ENCODE assay signal across 15 cellular contexts in genomic region chr7:127885222-127885772, GRCh38.
DNase-seq lines count a peak whose midpoint lies in the region; ATAC-seq and TF ChIP-seq lines count a peak whose summit lies in the region.
"Had no signal": no experiment of that assay in that cellular context is flagged by ENCODE, and none has a peak within 500 bp of the region (broad histone marks: within the 10 kb centered on the region; RNA-seq: fewer than 3 reads in every experiment).

No MANE protein-coding gene starts in this region.

- no peak overlapping the region for H3K4ac ChIP-seq in trophoblast cell (ENCODE audit: low read depth, low read length)

- H3K79me2 ChIP-seq in GM23248 (ENCODE audit: insufficient read depth) = peaks cover 85% of the 10 kb centered on the region
- peaks cover 58% of the 10 kb centered on the region for H3K79me2 ChIP-seq in osteoblast (ENCODE audit: insufficient read depth, low read length)
- H3K79me2 ChIP-seq in trophoblast cell (ENCODE audit: control insufficient read depth, insufficient read depth, low read length, poor library complexity) = peaks cover 2% of the 10 kb centered on the region

- H3K4me1 ChIP-seq in GM23248 (ENCODE audit: insufficient read depth) = peaks cover 29% of the 10 kb centered on the region
- peaks cover 29% of the 10 kb centered on the region for H3K4me1 ChIP-seq in osteoblast (ENCODE audit: insufficient read depth, low read length)
- H3K4me1 ChIP-seq in trophoblast cell (ENCODE audit: control insufficient read depth in 1 of 2, insufficient read depth in 2 of 2, low read length in 2 of 2) = peaks cover 17 to 30% of the 10 kb centered on the region in 2 experiments

- H3K27me3 Mint-ChIP-seq in endothelial cell (ENCODE audit: unreplicated experiment) = no peaks in the 10 kb centered on the region
- H3K27me3 Mint-ChIP-seq: activated naive CD4-positive, alpha-beta T cell treated with anti-CD3 and anti-CD28 coated beads, Interleukin-2, amount 10 ng/mL, durations not matched to agents 7 days and 5 days; stimulated activated naive CD8-positive, alpha-beta T cell treated with anti-CD3 and anti-CD28 coated beads, Interleukin-15, Interleukin-2, amounts not matched to agents 100 ng/mL and 50 ng/mL, for 24 hours had no signal

- no peak overlapping the region for H2BK120ac ChIP-seq in trophoblast cell (ENCODE audit: insufficient read depth, low read length, poor library complexity)

- 89 to 90% methylated on average over 3 of the region's 3 CpGs for WGBS in GM23248 (ENCODE audit: low coverage in 1 of 2, low lambda C conversion rate in 2 of 2, missing lambda C conversion rate in 2 of 2), 2 experiments
- no CpG with 5 or more reads among the region's 3 CpGs for WGBS in trophoblast cell (ENCODE audit: extremely low coverage, insufficient coverage, insufficient read length)

- H3K23ac ChIP-seq in trophoblast cell (ENCODE audit: low read length) = no peak overlapping the region

- no peak for TF ChIP-seq CTCF in endothelial cell (IDR thresholded peaks at IDR 0.05; ENCODE audit: unreplicated experiment)
- TF ChIP-seq CTCF in osteoblast (IDR thresholded peaks at IDR 0.05; ENCODE audit: extremely low read depth, low read depth, low read length) = no peak

- no peaks in the 10 kb centered on the region for H3K9me3 Mint-ChIP-seq in endothelial cell (ENCODE audit: unreplicated experiment)
- H3K9me3 Mint-ChIP-seq: activated naive CD4-positive, alpha-beta T cell treated with anti-CD3 and anti-CD28 coated beads, Interleukin-2, amount 10 ng/mL, durations not matched to agents 7 days and 5 days; stimulated activated naive CD8-positive, alpha-beta T cell treated with anti-CD3 and anti-CD28 coated beads, Interleukin-15, Interleukin-2, amounts not matched to agents 100 ng/mL and 50 ng/mL, for 24 hours had no signal

- H3K4me3 ChIP-seq in GM23248 = no peak overlapping the region
- no peak overlapping the region for H3K4me3 ChIP-seq in osteoblast (ENCODE audit: insufficient read depth, low read length)
- no peak overlapping the region for H3K4me3 ChIP-seq in trophoblast cell (ENCODE audit: low read depth, low read length)
- H3K4me3 ChIP-seq: ovary, SJCRH30 had no signal

- peaks cover 24% of the 10 kb centered on the region for H3K36me3 ChIP-seq in GM23248 (ENCODE audit: low read depth)
- peaks cover 19% of the 10 kb centered on the region for H3K36me3 ChIP-seq in osteoblast (ENCODE audit: insufficient read depth, low read length)
- no peaks in the 10 kb centered on the region for H3K36me3 ChIP-seq in trophoblast cell (ENCODE audit: control insufficient read depth in 1 of 2, insufficient read depth in 2 of 2, low read length in 2 of 2)
- H3K36me3 ChIP-seq: ovary had no signal

- H3K27ac ChIP-seq in GM23248 (peak overlapping the region; percentile 72), osteoblast (ENCODE audit: low read depth, low read length) (peak overlapping the region; percentile 35), trophoblast cell (ENCODE audit: low read depth, low read length) (no peak overlapping the region)
- H3K27ac ChIP-seq: ovary, SJCRH30 had no signal

- H4K20me1 ChIP-seq in GM23248 (ENCODE audit: insufficient read depth) = no peaks in the 10 kb centered on the region
- peaks cover 21% of the 10 kb centered on the region for H4K20me1 ChIP-seq in osteoblast (ENCODE audit: insufficient read depth, low read length)

- H3K18ac ChIP-seq in trophoblast cell (ENCODE audit: low read length) = no peak overlapping the region

- H3K4me1 Mint-ChIP-seq in endothelial cell (ENCODE audit: unreplicated experiment) = peaks cover 63% of the 10 kb centered on the region

- H3K79me1 ChIP-seq in trophoblast cell (ENCODE audit: low read length) = peaks cover 3% of the 10 kb centered on the region

- ATAC-seq in HG02852 (IDR thresholded peaks at IDR 0.05; ENCODE audit: unreplicated experiment) = no peak
- ATAC-seq in GM18858 (IDR thresholded peaks at IDR 0.05; ENCODE audit: unreplicated experiment) = no peak

- H2AK5ac ChIP-seq in trophoblast cell (ENCODE audit: low read length) = no peak overlapping the region

- no peak for DNase-seq in GM23248
- DNase-seq in SK-MEL-5 (ENCODE audit: low read depth, low spot score) = peak; percentile 57
- no peak for DNase-seq in endothelial cell (ENCODE audit: low spot score)
- no peak for DNase-seq in osteoblast (ENCODE audit: insufficient read length, low spot score, missing footprints)
- no peak for DNase-seq in activated CD4-positive, alpha-beta T cell treated with anti-CD3 and anti-CD28 coated beads for 4 hours
- no peak for DNase-seq in trophoblast cell
- DNase-seq: activated CD4-positive, alpha-beta T cell treated with anti-CD3 and anti-CD28 coated beads for 48 hours; activated naive CD4-positive, alpha-beta T cell treated with anti-CD3 and anti-CD28 coated beads, Interleukin-2, amount 10 ng/mL, durations not matched to agents 7 days and 5 days; midbrain; NCI-H345; ovary had no signal

- no peaks in the 10 kb centered on the region for H3K27me3 ChIP-seq in GM23248 (replicated peaks; ENCODE audit: insufficient read depth)
- H3K27me3 ChIP-seq in osteoblast (ENCODE audit: insufficient read depth, low read length) = no peaks in the 10 kb centered on the region
- no peaks in the 10 kb centered on the region for H3K27me3 ChIP-seq in trophoblast cell (ENCODE audit: insufficient read depth, low read length)
- H3K27me3 ChIP-seq: ovary, SJCRH30 had no signal

- H3K9ac ChIP-seq in GM23248 = peak overlapping the region; percentile 37
- H3K9ac ChIP-seq in trophoblast cell (ENCODE audit: low read length) = no peak overlapping the region

- H3K4me2 ChIP-seq in GM23248 (ENCODE audit: unreplicated experiment) = peak overlapping the region; percentile 62
- peak overlapping the region; percentile 65 for H3K4me2 ChIP-seq in osteoblast (ENCODE audit: insufficient read depth, low read length)
- H3K4me2 ChIP-seq in trophoblast cell (ENCODE audit: low read length) = no peak overlapping the region

- H2AFZ ChIP-seq in GM23248 (no peak overlapping the region), osteoblast (ENCODE audit: low read length) (no peak overlapping the region), trophoblast cell (ENCODE audit: insufficient read depth, low read length, poor library complexity) (no peak overlapping the region)

- H3K9me2 ChIP-seq in GM23248 (ENCODE audit: insufficient read depth) = no peaks in the 10 kb centered on the region

- peaks cover 26% of the 10 kb centered on the region for H3F3A ChIP-seq in GM23248 (ENCODE audit: insufficient read depth)

- H3K36me3 Mint-ChIP-seq in endothelial cell (ENCODE audit: low read depth, unreplicated experiment) = peaks cover 32% of the 10 kb centered on the region

- H3K4me3 Mint-ChIP-seq in endothelial cell (ENCODE audit: unreplicated experiment) = no peak overlapping the region
- H3K4me3 Mint-ChIP-seq: activated naive CD4-positive, alpha-beta T cell treated with anti-CD3 and anti-CD28 coated beads, Interleukin-2, amount 10 ng/mL, durations not matched to agents 7 days and 5 days; stimulated activated naive CD8-positive, alpha-beta T cell treated with anti-CD3 and anti-CD28 coated beads, Interleukin-15, Interleukin-2, amounts not matched to agents 100 ng/mL and 50 ng/mL, for 24 hours had no signal

- H4K91ac ChIP-seq in trophoblast cell (ENCODE audit: low read depth, low read length) = no peak overlapping the region

- H2BK5ac ChIP-seq in trophoblast cell (ENCODE audit: low read depth, low read length, poor library complexity) = no peak overlapping the region

- H4K12ac ChIP-seq in trophoblast cell (ENCODE audit: low read depth, low read length) = no peak overlapping the region

- no peak overlapping the region for H4K8ac ChIP-seq in trophoblast cell (ENCODE audit: low read depth, low read length)

- no peak overlapping the region for H3K14ac ChIP-seq in trophoblast cell (ENCODE audit: low read length)

- H2BK12ac ChIP-seq in trophoblast cell (ENCODE audit: low read length) = no peak overlapping the region

- peak overlapping the region; percentile 13 for H3K27ac Mint-ChIP-seq in endothelial cell (ENCODE audit: unreplicated experiment)
- H3K27ac Mint-ChIP-seq: activated naive CD4-positive, alpha-beta T cell treated with anti-CD3 and anti-CD28 coated beads, Interleukin-2, amount 10 ng/mL, durations not matched to agents 7 days and 5 days had no signal

- no peaks in the 10 kb centered on the region for H3K9me3 ChIP-seq in GM23248 (ENCODE audit: low read depth)
- no peaks in the 10 kb centered on the region for H3K9me3 ChIP-seq in osteoblast (ENCODE audit: low read depth, low read length)
- no peaks in the 10 kb centered on the region for H3K9me3 ChIP-seq in trophoblast cell (ENCODE audit: insufficient read depth, low read depth, low read length)
- H3K9me3 ChIP-seq: ovary, SJCRH30 had no signal

- in situ Hi-C loops in GM23248 (cut with MboI) (no loop called here), SK-MEL-5 (cut with HindIII; ENCODE audit: low pct_unique_long_range_greater_than_20kb, low sequenced_read_pairs) (no loop called here)
